ENCODE assay signal across 25 cellular contexts in the genomic region with DNA sequence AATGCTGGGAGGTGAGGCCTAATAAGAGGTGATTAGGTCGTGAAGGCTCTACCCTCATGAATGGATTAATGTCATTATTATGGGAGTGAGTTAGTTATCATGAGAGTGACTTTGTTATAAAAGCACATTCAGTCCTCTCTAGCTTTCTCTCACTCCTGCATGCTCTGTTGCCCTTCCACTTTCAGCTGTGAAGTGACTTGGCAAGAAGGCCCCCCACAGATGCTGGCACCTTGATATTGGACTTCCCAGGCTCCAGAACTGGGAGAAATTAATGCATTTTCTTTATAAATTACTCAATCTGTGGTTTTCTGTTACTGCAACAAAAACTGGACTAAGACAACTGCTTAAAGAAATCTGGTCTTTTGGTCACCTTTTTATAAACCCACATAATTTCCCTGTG.
A peak's percentile ranks its signal among the peaks of the same experiment; 100 is the strongest.
DNase-seq lines count a peak whose midpoint lies in the region; ATAC-seq and TF ChIP-seq lines count a peak whose summit lies in the region.
"Had no signal": no experiment of that assay in that cellular context is flagged by ENCODE, and none has a peak within 500 bp of the region (broad histone marks: within the 10 kb centered on the region; RNA-seq: fewer than 3 reads in every experiment).

No MANE protein-coding gene starts in this region.

- no peaks in the 10 kb centered on the region for H3K4me1 ChIP-seq in osteoblast (ENCODE audit: insufficient read depth, low read length)
- no peaks in the 10 kb centered on the region for H3K4me1 ChIP-seq in prostate gland (replicated peaks)
- H3K4me1 ChIP-seq: Caco-2, transverse colon had no signal

- H3K27me3 ChIP-seq in osteoblast (ENCODE audit: insufficient read depth, low read length) (no peaks in the 10 kb centered on the region), prostate gland (replicated peaks; ENCODE audit: insufficient read depth) (no peaks in the 10 kb centered on the region), dorsolateral prefrontal cortex (no peaks in the 10 kb centered on the region)
- H3K27me3 ChIP-seq: transverse colon had no signal

- ATAC-seq in GM18511 (IDR thresholded peaks at IDR 0.05; ENCODE audit: unreplicated experiment) (peak; percentile 83), GM21529 (IDR thresholded peaks at IDR 0.05; ENCODE audit: unreplicated experiment) (peak; percentile 65), HG03196 (IDR thresholded peaks at IDR 0.05; ENCODE audit: unreplicated experiment) (peak; percentile 59), left lobe of liver (no peak)
- ATAC-seq: activated CD4-positive, alpha-beta T cell treated with anti-CD3 and anti-CD28 coated beads for 36 hours; activated T-cell treated with anti-CD3 and anti-CD28 coated beads, Interleukin-2, amount 50 U/mL, for 72 hours; GM23338; PC-3; Right ventricle myocardium inferior had no signal

- no peak for TF ChIP-seq POLR2A in prostate gland (IDR thresholded peaks at IDR 0.05)

- H3K36me3 ChIP-seq in osteoblast (ENCODE audit: insufficient read depth, low read length) (peaks cover 95% of the 10 kb centered on the region), prostate gland (no peaks in the 10 kb centered on the region)
- H3K36me3 ChIP-seq: transverse colon had no signal

- H2AFZ ChIP-seq in osteoblast (ENCODE audit: low read length): no peak overlapping the region
- H2AFZ ChIP-seq: GM23338 had no signal

- DNase-seq in osteoblast (ENCODE audit: insufficient read length, low spot score, missing footprints): no peak
- DNase-seq in prostate gland (ENCODE audit: low spot score): no peak
- DNase-seq in left lobe of liver (ENCODE audit: low spot score): no peak
- no peak for DNase-seq in NCI-H2107 treated with DMSO at 0.1 percent for 48 hours (lab: John Stamatoyannopoulos, UW; ENCODE audit: unreplicated experiment)
- no peak for DNase-seq in dorsolateral prefrontal cortex
- DNase-seq: activated CD4-positive, alpha-beta T cell treated with anti-CD3 and anti-CD28 coated beads for 36 hours; activated naive CD4-positive, alpha-beta T cell treated with anti-CD3 and anti-CD28 coated beads for 36 hours; activated T-cell treated with anti-CD3 and anti-CD28 coated beads, Interleukin-2, amount 50 U/mL, for 72 hours; amniotic stem cell; C1 segment of cervical spinal cord; Caco-2; DMS79 treated with DMSO at 0.1 percent for 48 hours; effector memory CD4-positive, alpha-beta T cell; erythroblast; head of caudate nucleus; kidney glomerular epithelial cell; NCI-H1092 treated with DMSO at 0.1 percent for 48 hours; PC-3; stimulated activated CD8-positive, alpha-beta memory T cell treated with anti-CD3 and anti-CD28 coated beads, Interleukin-4, amount 100 ng/mL, for 48 hours; transverse colon had no signal

- 100% methylated on average over 1 of the region's 1 CpG for WGBS in prostate gland

- no peaks in the 10 kb centered on the region for H4K20me1 ChIP-seq in osteoblast (ENCODE audit: insufficient read depth, low read length)

- no peaks in the 10 kb centered on the region for H3K9me3 ChIP-seq in osteoblast (ENCODE audit: low read depth, low read length)
- no peaks in the 10 kb centered on the region for H3K9me3 ChIP-seq in prostate gland
- H3K9me3 ChIP-seq: Caco-2, transverse colon had no signal

- peak overlapping the region; percentile 31 for H3K27ac ChIP-seq in osteoblast (ENCODE audit: low read depth, low read length)
- H3K27ac ChIP-seq in prostate gland: no peak overlapping the region
- H3K27ac ChIP-seq in dorsolateral prefrontal cortex: no peak overlapping the region
- H3K27ac ChIP-seq: transverse colon had no signal

- H3K4me3 ChIP-seq in osteoblast (ENCODE audit: insufficient read depth, low read length): no peak overlapping the region
- H3K4me3 ChIP-seq in prostate gland: no peak overlapping the region
- no peak overlapping the region for H3K4me3 ChIP-seq in dorsolateral prefrontal cortex
- H3K4me3 ChIP-seq: GM23338, transverse colon had no signal

- intact Hi-C loops in prostate gland (cut with DNase I): no loop called here
- intact Hi-C loops in dorsolateral prefrontal cortex (cut with DNase I): no loop called here

- TF ChIP-seq CTCF in osteoblast (IDR thresholded peaks at IDR 0.05; ENCODE audit: extremely low read depth, low read depth, low read length) (no peak), prostate gland (IDR thresholded peaks at IDR 0.05) (no peak), dorsolateral prefrontal cortex (IDR thresholded peaks at IDR 0.05 in 54 of 56, conservative IDR thresholded peaks at IDR 0.05 in 2 of 56; ENCODE audit: low read depth in 1 of 56, partially characterized antibody in 56 of 56) (no peak)

- H3K4me2 ChIP-seq in osteoblast (ENCODE audit: insufficient read depth, low read length): no peak overlapping the region
- H3K4me2 ChIP-seq: GM23338 had no signal

- H3K79me2 ChIP-seq in osteoblast (ENCODE audit: insufficient read depth, low read length): peaks cover 6% of the 10 kb centered on the region
